In the genomic region with DNA sequence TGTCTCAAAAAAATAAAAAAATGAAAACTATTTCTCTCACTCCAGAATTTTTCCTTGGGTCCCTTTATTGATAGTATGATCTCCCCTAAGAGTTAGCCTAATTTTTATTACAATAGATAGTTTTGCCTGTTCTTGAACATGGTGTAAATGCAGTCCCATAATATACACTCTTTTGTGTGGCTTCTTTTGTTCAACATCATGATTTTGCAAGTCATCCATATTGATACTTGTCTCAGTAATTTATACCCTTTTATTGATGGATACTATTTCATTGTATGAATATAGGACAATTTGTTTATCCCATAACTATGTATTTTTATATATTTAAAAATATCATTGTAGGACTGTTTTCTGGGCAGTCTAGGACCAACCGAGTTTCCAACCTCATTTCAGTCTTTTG, we compare ENCODE assay signal across 34 cellular contexts.
"Had no signal": no experiment of that assay in that cellular context is flagged by ENCODE, and none has a peak within 500 bp of the region (broad histone marks: within the 10 kb centered on the region; RNA-seq: fewer than 3 reads in every experiment).

No MANE protein-coding gene starts in this region.

- H3K4me1 ChIP-seq: adrenal gland, ascending aorta, body of pancreas, breast epithelium had no signal

- H3K4me3 ChIP-seq: adrenal gland, ascending aorta, body of pancreas, breast epithelium, cardiac muscle cell had no signal

- ATAC-seq: activated naive CD4-positive, alpha-beta T cell treated with anti-CD3 and anti-CD28 coated beads, Interleukin-2, amount 50 U/mL, for 72 hours; activated naive CD8-positive, alpha-beta T cell treated with anti-CD3 and anti-CD28 coated beads, Interleukin-2, amount 50 U/mL, for 24 hours; activated T-cell treated with anti-CD3 and anti-CD28 coated beads, Interleukin-2, amount 50 U/mL, for 4 hours; activated T-cell treated with anti-CD3 and anti-CD28 coated beads, Interleukin-2, amount 50 U/mL, for 72 hours; activated T-helper 17 cell treated with anti-CD3 and anti-CD28 coated beads, Interleukin-2, amount 50 U/mL, for 72 hours; body of pancreas had no signal

- H3K9me3 ChIP-seq: adrenal gland, ascending aorta, body of pancreas, breast epithelium had no signal

- FAIRE-seq: astrocyte, bronchial epithelial cell had no signal

- H3K27ac ChIP-seq: adrenal gland, ascending aorta, body of pancreas, brain microvascular endothelial cell, breast epithelium, cardiac muscle cell had no signal

- DNase-seq: activated effector memory CD4-positive, alpha-beta T cell treated with anti-CD3 and anti-CD28 coated beads, Interleukin-2, amount 50 U/mL, for 16 hours; activated effector memory CD4-positive, alpha-beta T cell treated with Interleukin-2 at 50 U/mL for 16 hours; activated gamma-delta T cell; activated gamma-delta T cell treated with Interleukin-2 at 50 U/mL for 16 hours; activated naive CD4-positive, alpha-beta T cell; activated naive CD4-positive, alpha-beta T cell treated with anti-CD3 and anti-CD28 coated beads for 36 hours; activated naive CD4-positive, alpha-beta T cell treated with anti-CD3 and anti-CD28 coated beads, Interleukin-2, amount 10 ng/mL, durations not matched to agents 7 days and 5 days; activated naive CD4-positive, alpha-beta T cell treated with anti-CD3 and anti-CD28 coated beads, Interleukin-2, amount 50 U/mL, for 16 hours; activated naive CD4-positive, alpha-beta T cell treated with Interleukin-2 at 50 U/mL for 16 hours; activated naive CD8-positive, alpha-beta T cell treated with anti-CD3 and anti-CD28 coated beads for 36 hours; activated naive CD8-positive, alpha-beta T cell treated with anti-CD3 and anti-CD28 coated beads, Interleukin-2, amount 10 ng/mL, durations not matched to agents 7 days and 5 days; activated naive CD8-positive, alpha-beta T cell treated with anti-CD3 and anti-CD28 coated beads, Interleukin-2, amount 50 U/mL, for 24 hours; activated T-cell treated with anti-CD3 and anti-CD28 coated beads, Interleukin-2, amount 50 U/mL, for 1 hour; activated T-cell treated with anti-CD3 and anti-CD28 coated beads, Interleukin-2, amount 50 U/mL, for 24 hours; activated T-cell treated with anti-CD3 and anti-CD28 coated beads, Interleukin-2, amount 50 U/mL, for 4 hours; activated T-cell treated with anti-CD3 and anti-CD28 coated beads, Interleukin-2, amount 50 U/mL, for 48 hours; activated T-cell treated with anti-CD3 and anti-CD28 coated beads, Interleukin-2, amount 50 U/mL, for 72 hours; adrenal gland; amniotic stem cell; amygdala; anterior cingulate cortex; aorta; body of pancreas; brain microvascular endothelial cell; caudate nucleus; central memory CD4-positive, alpha-beta T cell; cerebellar nuclear complex had no signal

- H3K36me3 ChIP-seq: adrenal gland, ascending aorta, brain microvascular endothelial cell, breast epithelium, cardiac muscle cell had no signal

- H3K27me3 ChIP-seq: adrenal gland, ascending aorta, body of pancreas, brain microvascular endothelial cell, breast epithelium, cardiac muscle cell had no signal
